ENCODE assay signal across 17 cellular contexts in the genomic region with DNA sequence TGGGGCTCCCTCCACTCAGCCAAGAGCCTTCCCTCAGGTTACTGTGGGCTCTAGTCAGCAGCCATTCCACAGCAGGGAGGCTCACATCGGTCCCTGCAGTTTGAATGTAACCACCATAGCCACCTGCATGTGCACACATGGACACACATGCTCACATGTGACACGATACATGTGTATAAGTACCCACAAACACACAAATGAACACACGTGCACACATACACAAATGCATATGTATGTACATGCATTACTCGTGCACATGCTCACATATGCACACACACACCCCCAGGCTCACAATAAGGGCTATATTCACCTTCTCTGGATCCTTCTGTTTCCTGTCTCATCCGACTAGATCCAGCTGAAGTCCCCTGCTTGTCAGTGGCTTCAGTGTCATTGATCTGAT. TPM values are rescaled to one million over a fixed set of nuclear protein-coding genes. Genes with fewer than 3 reads are reported as not detected.
"Had no signal": no experiment of that assay in that cellular context is flagged by ENCODE, and none has a peak within 500 bp of the region (broad histone marks: within the 10 kb centered on the region; RNA-seq: fewer than 3 reads in every experiment).

No MANE protein-coding gene starts in this region.

- H3K9me3 ChIP-seq: esophagus muscularis mucosa, lower lobe of right lung, tibial artery, vagina had no signal

- H3K27me3 ChIP-seq: cardiac muscle cell, tibial artery, vagina had no signal

- H3K4me3 ChIP-seq: cardiac muscle cell, esophagus muscularis mucosa, lower lobe of right lung, tibial artery, vagina had no signal

- DNase-seq: activated CD4-positive, alpha-beta T cell treated with anti-CD3 and anti-CD28 coated beads for 36 hours; activated CD8-positive, alpha-beta T cell treated with anti-CD3 and anti-CD28 coated beads for 36 hours; activated effector memory CD4-positive, alpha-beta T cell treated with Interleukin-2 at 50 U/mL for 16 hours; activated T-cell treated with anti-CD3 and anti-CD28 coated beads, Interleukin-2, amount 50 U/mL, for 4 hours; left colon; lower lobe of right lung; nucleus accumbens; posterior cingulate gyrus; retina; stimulated activated CD4-positive, alpha-beta T cell treated with anti-CD3 and anti-CD28 coated beads, Interleukin-2, amount 100 ng/mL, for 48 hours; stimulated activated naive B cell treated with anti-CD40 and anti-IgM and Interleukin-4, amounts not matched to agents 10 μg/mL and 1 μg/mL and 100 μg/mL, for 72 hours; tibial artery had no signal

- H3K36me3 Mint-ChIP-seq: activated naive CD4-positive, alpha-beta T cell treated with anti-CD3 and anti-CD28 coated beads, Interleukin-2, amount 50 U/mL, for 72 hours; stimulated activated naive B cell treated with anti-CD40 and anti-IgM and Interleukin-4, amounts not matched to agents 10 μg/mL and 1 μg/mL and 100 μg/mL, for 72 hours had no signal

- H3K36me3 ChIP-seq: cardiac muscle cell, esophagus muscularis mucosa, lower lobe of right lung, tibial artery, vagina had no signal

- H3K27ac Mint-ChIP-seq: activated CD8-positive, alpha-beta T cell treated with anti-CD3 and anti-CD28 coated beads for 36 hours; activated naive CD4-positive, alpha-beta T cell treated with anti-CD3 and anti-CD28 coated beads, Interleukin-2, amount 50 U/mL, for 72 hours; mesothelial cell of epicardium; stimulated activated naive B cell treated with anti-CD40 and anti-IgM and Interleukin-4, amounts not matched to agents 10 μg/mL and 1 μg/mL and 100 μg/mL, for 72 hours had no signal

- H3K9me3 Mint-ChIP-seq: activated CD8-positive, alpha-beta T cell treated with anti-CD3 and anti-CD28 coated beads for 36 hours; activated naive CD4-positive, alpha-beta T cell treated with anti-CD3 and anti-CD28 coated beads, Interleukin-2, amount 50 U/mL, for 72 hours; activated T-cell treated with anti-CD3 and anti-CD28 coated beads, Interleukin-2, amount 50 U/mL, for 4 hours; mesothelial cell of epicardium had no signal

- ATAC-seq: activated CD4-positive, alpha-beta T cell treated with anti-CD3 and anti-CD28 coated beads for 36 hours; activated CD8-positive, alpha-beta T cell treated with anti-CD3 and anti-CD28 coated beads for 36 hours; activated T-cell treated with anti-CD3 and anti-CD28 coated beads, Interleukin-2, amount 50 U/mL, for 4 hours; left colon; stimulated activated naive B cell treated with anti-CD40 and anti-IgM and Interleukin-4, amounts not matched to agents 10 μg/mL and 1 μg/mL and 100 μg/mL, for 72 hours had no signal

- H3K4me3 Mint-ChIP-seq: activated CD4-positive, alpha-beta T cell treated with anti-CD3 and anti-CD28 coated beads for 36 hours; activated CD8-positive, alpha-beta T cell treated with anti-CD3 and anti-CD28 coated beads for 36 hours; activated T-cell treated with anti-CD3 and anti-CD28 coated beads, Interleukin-2, amount 50 U/mL, for 4 hours; mesothelial cell of epicardium; stimulated activated naive B cell treated with anti-CD40 and anti-IgM and Interleukin-4, amounts not matched to agents 10 μg/mL and 1 μg/mL and 100 μg/mL, for 72 hours had no signal

- H3K27ac ChIP-seq: cardiac muscle cell, esophagus muscularis mucosa, lower lobe of right lung, tibial artery, vagina had no signal

- H3K4me1 ChIP-seq: lower lobe of right lung, vagina had no signal

RNA-seq across cellular contexts. Expression of a gene that starts 36.2 kb away (rescaled TPM):
- total RNA-seq: activated CD4-positive, alpha-beta T cell treated with anti-CD3 and anti-CD28 coated beads for 36 hours; activated CD8-positive, alpha-beta T cell treated with anti-CD3 and anti-CD28 coated beads for 36 hours; activated naive CD4-positive, alpha-beta T cell treated with anti-CD3 and anti-CD28 coated beads, Interleukin-2, amount 50 U/mL, for 72 hours; activated T-cell treated with anti-CD3 and anti-CD28 coated beads, Interleukin-2, amount 50 U/mL, for 4 hours; lower lobe of right lung had no signal
